24 cellular contexts compared by ENCODE assay signal in the genomic region with DNA sequence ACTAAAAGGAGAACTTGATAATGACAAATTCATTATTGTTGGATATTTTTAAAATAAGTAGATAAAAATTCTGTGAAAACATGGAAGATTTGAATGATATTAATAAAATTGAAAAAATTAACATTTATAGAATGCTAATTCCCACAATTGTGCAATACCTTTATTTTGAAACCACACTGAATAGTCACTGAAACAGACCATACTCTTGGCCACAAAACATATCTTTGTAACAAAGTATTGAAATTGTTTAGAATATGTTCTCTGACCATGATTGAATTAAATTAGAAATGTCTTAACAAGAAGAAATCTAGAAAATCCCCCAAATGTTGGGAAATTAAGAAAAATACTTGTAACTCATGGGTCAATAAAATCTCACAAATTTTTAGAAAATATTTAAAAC.
DNase-seq lines count a peak whose midpoint lies in the region; ATAC-seq, FAIRE-seq and TF ChIP-seq lines count a peak whose summit lies in the region.
"Had no signal": no experiment of that assay in that cellular context is flagged by ENCODE, and none has a peak within 500 bp of the region (broad histone marks: within the 10 kb centered on the region; RNA-seq: fewer than 3 reads in every experiment).

No MANE protein-coding gene starts in this region.

- H2AFZ ChIP-seq in IMR-90 (replicated peaks; ENCODE audit: low read length, poor library complexity), result no peak overlapping the region

- H3K4me1 ChIP-seq in IMR-90 (ENCODE audit: control insufficient read depth, insufficient read depth, low read length), result peaks cover 3% of the 10 kb centered on the region
- H3K4me1 ChIP-seq: BLaER1 had no signal

- no peak for TF ChIP-seq RAD21 in IMR-90 (IDR thresholded peaks at IDR 0.05; ENCODE audit: low read length)

- no peak overlapping the region for H3K9ac ChIP-seq in IMR-90 (ENCODE audit: low read depth, low read length)
- H3K9ac ChIP-seq: BLaER1, SK-N-SH had no signal

- dilution Hi-C loops in IMR-90 (cut with HindIII; ENCODE audit: low sequenced_read_pairs, unreplicated experiment), result no loop called here

- H3K27ac ChIP-seq in IMR-90 (ENCODE audit: insufficient read depth, low read length), result no peak overlapping the region
- H3K27ac ChIP-seq: BLaER1 had no signal

- H3K36me3 ChIP-seq in IMR-90 (ENCODE audit: control insufficient read depth, insufficient read depth, low read length), result peaks cover 3% of the 10 kb centered on the region; the same call in 1 of the 2 replicates

- no peak overlapping the region for H2BK15ac ChIP-seq in IMR-90 (ENCODE audit: low read depth, low read length)

- H2AK9ac ChIP-seq in IMR-90 (replicated peaks; ENCODE audit: low read depth, low read length, poor library complexity), result no peak overlapping the region

- H4K20me1 ChIP-seq in IMR-90 (ENCODE audit: insufficient read depth, low read length), result no peaks in the 10 kb centered on the region
- H4K20me1 ChIP-seq: BLaER1 had no signal

- H4K91ac ChIP-seq in IMR-90 (ENCODE audit: insufficient read depth, low read depth, low read length), result no peak overlapping the region

- no peak overlapping the region for H3K4ac ChIP-seq in IMR-90 (ENCODE audit: low read depth, low read length)

- H2BK20ac ChIP-seq in IMR-90 (ENCODE audit: low read depth, low read length), result no peak overlapping the region

- H3K23ac ChIP-seq in IMR-90 (ENCODE audit: low read depth, low read length), result no peak overlapping the region

- peak; percentile 27 for DNase-seq in IMR-90
- DNase-seq in cardiac fibroblast (ENCODE audit: low read depth in 2 of 2), result peak; percentile 8 to 31
- peak; percentile 31 for DNase-seq in fibroblast of the aortic adventitia (ENCODE audit: low read depth)
- DNase-seq in posterior vena cava (ENCODE audit: low spot score), result no peak
- no peak for DNase-seq in activated CD8-positive, alpha-beta memory T cell treated with anti-CD3 and anti-CD28 coated beads for 24 hours
- DNase-seq: 8988T; CD4-positive, CD25-positive, alpha-beta regulatory T cell; DMS53; H7; KG1; MM.1S; NCI-H1092 treated with DMSO at 0.1 percent for 48 hours; NCI-H1436; NCI-H187 treated with DMSO at 0.1 percent for 48 hours; NCI-H2107; NCI-H524; NCI-H774; PC-3; SK-N-SH had no signal

- TF ChIP-seq CTCF in IMR-90 (conservative IDR thresholded peaks at IDR 0.05; ENCODE audit: low read depth, low read length) (no peak), cardiac fibroblast (IDR thresholded peaks at IDR 0.05; ENCODE audit: low read depth, low read length) (no peak), fibroblast of the aortic adventitia (IDR thresholded peaks at IDR 0.05; ENCODE audit: insufficient read depth, low read length) (no peak)

- no peak overlapping the region for H3K18ac ChIP-seq in IMR-90 (ENCODE audit: low read depth, low read length)

- no peak for ATAC-seq in IMR-90 (ENCODE audit: low read depth)
- ATAC-seq in HG03442 (IDR thresholded peaks at IDR 0.05; ENCODE audit: unreplicated experiment), result no peak
- ATAC-seq: PC-3 had no signal

- in situ Hi-C loops in IMR-90 (cut with MboI; ENCODE audit: low sequenced_read_pairs), result no loop called here

- H3K4me2 ChIP-seq in IMR-90 (ENCODE audit: low read depth, low read length), result no peak overlapping the region
- H3K4me2 ChIP-seq: BLaER1, SK-N-SH had no signal

- H3K4me3 ChIP-seq in IMR-90 (ENCODE audit: insufficient read depth, low read depth, low read length), result no peak overlapping the region
- no peak overlapping the region for H3K4me3 ChIP-seq in cardiac fibroblast (replicated peaks in 1 of 2; ENCODE audit: low read depth in 2 of 2, low read length in 2 of 2)
- H3K4me3 ChIP-seq in fibroblast of the aortic adventitia (ENCODE audit: low read depth, low read length), result no peak overlapping the region
- H3K4me3 ChIP-seq: BLaER1 had no signal

- TF ChIP-seq POLR2A in IMR-90 (IDR thresholded peaks at IDR 0.05; ENCODE audit: low read depth, low read length), result no peak

- H3K9me3 ChIP-seq in IMR-90 (ENCODE audit: control insufficient read depth, insufficient read depth, low read length), result no peaks in the 10 kb centered on the region
- H3K9me3 ChIP-seq: SK-N-SH had no signal

- no peaks in the 10 kb centered on the region for H3K27me3 ChIP-seq in IMR-90 (ENCODE audit: control insufficient read depth, insufficient read depth, low read length)
- H3K27me3 ChIP-seq: BLaER1 had no signal

- FAIRE-seq in A204.1 (lab: Jason Lieb, UNC), result peak; percentile 56
- FAIRE-seq: D721Med, HTR-8/SVneo had no signal

- H3K79me1 ChIP-seq in IMR-90 (ENCODE audit: low read depth in 1 of 2, low read length in 2 of 2), result peaks cover 6 to 8% of the 10 kb centered on the region in 2 experiments

- POLR2A ChIA-PET in IMR-90 (lab: Charles Lee; ENCODE audit: unreplicated experiment), result no interaction called here

- H3K14ac ChIP-seq in IMR-90 (replicated peaks; ENCODE audit: low read depth, low read length), result no peak overlapping the region

- H4K8ac ChIP-seq in IMR-90 (ENCODE audit: low read depth in 2 of 2, low read length in 2 of 2), result no peak overlapping the region

- CTCF ChIA-PET in IMR-90 (lab: Yijun Ruan, JAX), result no interaction called here

- H2BK120ac ChIP-seq in IMR-90 (ENCODE audit: low read depth, low read length), result no peak overlapping the region

- no peak overlapping the region for H3K56ac ChIP-seq in IMR-90 (ENCODE audit: extremely low read depth, insufficient read depth, low read length)

- no peak overlapping the region for H2BK5ac ChIP-seq in IMR-90 (ENCODE audit: low read depth, low read length, poor library complexity, severe bottlenecking)

- BruUV-seq in IMR-90 (replicated peaks; lab: Mats Ljungman, UMichigan), result no TSS peak

- no peak overlapping the region for H2AK5ac ChIP-seq in IMR-90 (ENCODE audit: low read depth, low read length)

- intact Hi-C loops in IMR-90 (cut with micrococcal nuclease), result no loop called here
- intact Hi-C loops in posterior vena cava (cut with DNase I), result no loop called here

- no peak overlapping the region for H4K5ac ChIP-seq in IMR-90 (ENCODE audit: low read depth, low read length)

- peaks cover 3% of the 10 kb centered on the region; the same call in 1 of the 2 replicates for H3K9me1 ChIP-seq in IMR-90 (ENCODE audit: insufficient read depth, low read length)

TF ChIP-seq in IMR-90, 13 proteins besides CTCF, POLR2A, EP300 and RAD21:
- TF ChIP-seq NFE2L2 (IDR thresholded peaks at IDR 0.05; ENCODE audit: low read depth, low read length), result no peak
- TF ChIP-seq CEBPB (IDR thresholded peaks at IDR 0.05; ENCODE audit: low read depth, low read length), result peak; percentile 90

Comparison
In these comparisons a context has a peak if more than half of its experiments do, and no peak if none do; other contexts are left out.
1. DNase-seq: peak in IMR-90 (single experiment), cardiac fibroblast (2 of 2) and fibroblast of the aortic adventitia (single experiment); none in posterior vena cava (single experiment) and activated CD8-positive, alpha-beta memory T cell treated with anti-CD3 and anti-CD28 coated beads for 24 hours (single experiment).